ENCODE assay signal across 1 cellular context in genomic region chr1:54152696-54153095, GRCh38.
TF ChIP-seq lines count a peak whose summit lies in the region.

TSS of gene CDCP2 (minus strand) at chr1:54153000. CDS start at chr1:54152922, 78 bp downstream.

TF ChIP-seq in A549, 52 proteins besides CTCF, POLR2A, EP300 and RAD21:
- no peak for TF ChIP-seq RARB (CRISPR knock-in tag; IDR thresholded peaks at IDR 0.05)
- TF ChIP-seq ELK1 (IDR thresholded peaks at IDR 0.05; ENCODE audit: low read depth, low read length), result no peak
- TF ChIP-seq TP53 (CRISPR knock-in tag; IDR thresholded peaks at IDR 0.05), result no peak
- TF ChIP-seq CBX2 (IDR thresholded peaks at IDR 0.05; ENCODE audit: borderline replicate concordance, low read depth), result no peak
- no peak for TF ChIP-seq RNF2 (IDR thresholded peaks at IDR 0.05; ENCODE audit: borderline replicate concordance, low read depth)
